Comparison of ENCODE assay signal across 8 cellular contexts in the genomic region with DNA sequence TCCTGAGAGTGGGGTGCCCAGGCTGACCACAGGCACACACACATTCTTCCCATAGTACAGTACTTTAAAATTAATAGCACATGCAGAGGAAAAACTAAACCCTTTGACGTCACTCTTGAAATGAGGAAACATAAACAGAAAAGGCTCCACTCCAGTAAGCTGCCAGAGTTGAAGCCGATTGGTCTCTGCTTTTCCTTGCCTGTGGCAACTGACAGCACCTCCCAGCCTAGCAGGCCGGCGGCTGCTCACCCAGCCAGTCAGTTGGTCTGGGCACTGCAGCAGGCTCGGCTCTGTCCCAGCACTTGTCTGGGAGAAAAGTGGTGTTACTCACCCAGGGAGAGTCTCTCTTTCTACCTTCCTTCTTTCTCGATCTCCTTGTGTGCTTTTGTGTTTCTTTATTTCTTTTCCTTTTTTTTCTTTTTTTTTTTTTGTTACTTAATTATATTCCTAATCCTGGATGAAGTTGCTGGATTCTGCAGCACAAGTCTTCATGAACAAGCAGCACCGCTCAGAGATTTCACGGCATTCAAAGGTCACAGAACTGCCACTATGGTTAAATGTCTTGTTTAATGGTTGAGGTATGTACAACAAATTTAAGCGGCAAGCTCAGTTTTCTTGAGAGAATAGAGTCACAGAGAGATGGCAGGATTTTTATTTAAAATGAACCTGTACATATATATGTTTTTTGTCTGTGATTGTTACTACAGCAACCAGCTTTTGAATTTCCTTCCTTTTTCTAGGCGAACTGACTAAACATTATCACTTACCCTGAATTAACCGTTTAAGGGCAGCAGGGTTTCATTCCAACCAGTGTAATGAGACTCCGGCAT. TPM values are rescaled to one million over a fixed set of nuclear protein-coding genes. Genes with fewer than 3 reads are reported as not detected.
DNase-seq lines count a peak whose midpoint lies in the region; ATAC-seq, FAIRE-seq and TF ChIP-seq lines count a peak whose summit lies in the region.

A gene (plus strand): TSS at position 260 of the 830 bp plus-strand sequence.

- no peaks in the 10 kb centered on the region for H3K36me3 ChIP-seq in Peyer's patch
- H3K36me3 ChIP-seq in adipocyte (ENCODE audit: control insufficient read depth, insufficient read depth, low read length, severe bottlenecking), result no peaks in the 10 kb centered on the region

- DNase-seq in AML-193 (lab: John Stamatoyannopoulos, UW) (peak; percentile 91 to 94), Peyer's patch (peak; percentile 65 to 88 (median 77)), adipocyte (ENCODE audit: low read depth) (peak; percentile 98), glomerular visceral epithelial cell (ENCODE audit: extremely low spot score) (peak; percentile 90), occipital lobe (lab: John Stamatoyannopoulos, UW) (peak; percentile 75), urothelium cell line (ENCODE audit: low spot score) (peak; percentile 51)

- H3K9me3 ChIP-seq in Peyer's patch (no peaks in the 10 kb centered on the region), adipocyte (ENCODE audit: control insufficient read depth, low read length) (peaks cover under 1% of the 10 kb centered on the region)

- H3K4me1 ChIP-seq in Peyer's patch (no peaks in the 10 kb centered on the region), adipocyte (ENCODE audit: control insufficient read depth, insufficient read depth, low read length) (peaks cover 27% of the 10 kb centered on the region)

- peak within 1 kb of the TSS; percentile 81 for H3K9ac ChIP-seq in adipocyte (ENCODE audit: low read length)

- TF ChIP-seq CTCF in Peyer's patch (IDR thresholded peaks at IDR 0.05), result no peak

- H3K4me3 ChIP-seq in Peyer's patch (peak within 1 kb of the TSS; percentile 2 to 38 (median 24)), adipocyte (ENCODE audit: low read length) (peak within 1 kb of the TSS; percentile 81)

- no peak for FAIRE-seq in urothelium cell line (lab: Jason Lieb, UNC)

- H3K27ac ChIP-seq in Peyer's patch, result peak within 1 kb of the TSS; percentile 0 to 57 (median 32)

- peak; percentile 43 to 68 for TF ChIP-seq POLR2A in Peyer's patch (IDR thresholded peaks at IDR 0.05)

- H3K27me3 ChIP-seq in Peyer's patch (no peaks in the 10 kb centered on the region), adipocyte (replicated peaks; ENCODE audit: control insufficient read depth, insufficient read depth, low read length) (no peaks in the 10 kb centered on the region)

- ATAC-seq in GM19025 (IDR thresholded peaks at IDR 0.05; ENCODE audit: low read depth, unreplicated experiment), result peak; percentile 68
- peak; percentile 82 for ATAC-seq in HG03175 (IDR thresholded peaks at IDR 0.05; ENCODE audit: unreplicated experiment)

RNA-seq across cellular contexts. Expression of the gene that starts here (rescaled TPM):
- total RNA-seq in Peyer's patch (10 to 100 TPM in 1 of 4 donors, 1 to 10 TPM in 3; 1.4 to 11.6 (median 3.5) TPM), occipital lobe (3.0 TPM)

Comparison
In these comparisons a context has a peak if more than half of its experiments do, and no peak if none do; other contexts are left out.
1. Peak in every context shown above with its lines: DNase-seq, ATAC-seq, H3K4me3 ChIP-seq and H3K27ac ChIP-seq.